ENCODE assay signal across 8 cellular contexts in genomic region chr2:238425979-238426567, GRCh38. TPM values are rescaled to one million over a fixed set of nuclear protein-coding genes. Genes with fewer than 3 reads are reported as not detected.
A peak's percentile ranks its signal among the peaks of the same experiment; 100 is the strongest.
DNase-seq lines count a peak whose midpoint lies in the region; ATAC-seq and TF ChIP-seq lines count a peak whose summit lies in the region.

No MANE protein-coding gene starts in this region.

- no peaks in the 10 kb centered on the region for H3K27me3 ChIP-seq in cardiac muscle cell
- no peaks in the 10 kb centered on the region for H3K27me3 ChIP-seq in iPS-15b (ENCODE audit: control insufficient read depth, insufficient read depth, low read length)
- H3K27me3 ChIP-seq in skeletal muscle tissue (ENCODE audit: control insufficient read depth in 3 of 3, insufficient read depth in 3 of 3, low read length in 3 of 3) = peaks cover 0 to 3% (median 3%) of the 10 kb centered on the region in 3 donors

- DNase-seq in cardiac muscle cell (ENCODE audit: low read depth in 1 of 2, low spot score in 1 of 2) (peak; percentile 32 to 85), Right ventricle myocardium inferior (ENCODE audit: missing footprints) (no peak), NCI-H2227 (lab: John Stamatoyannopoulos, UW; ENCODE audit: unreplicated experiment) (peak; percentile 61), amniotic epithelial cell (ENCODE audit: low read depth) (peak; percentile 71)

- TF ChIP-seq CTCF in cardiac muscle cell (IDR thresholded peaks at IDR 0.05; ENCODE audit: low read depth, low read length) = no peak

- peaks cover 18% of the 10 kb centered on the region for H3K4me1 ChIP-seq in cardiac muscle cell (ENCODE audit: low read depth)
- peaks cover 7% of the 10 kb centered on the region for H3K4me1 ChIP-seq in iPS-15b (ENCODE audit: control insufficient read depth, insufficient read depth, low read length)
- H3K4me1 ChIP-seq in skeletal muscle tissue (ENCODE audit: control insufficient read depth in 3 of 3, insufficient read depth in 3 of 3, low read length in 3 of 3) = peaks cover 17 to 33% (median 18%) of the 10 kb centered on the region in 3 donors

- H3K27ac ChIP-seq in cardiac muscle cell (peak overlapping the region; percentile 84), skeletal muscle tissue (ENCODE audit: low read depth, low read length) (peak overlapping the region; percentile 83)

- peak overlapping the region; percentile 89 for H3K4me3 ChIP-seq in cardiac muscle cell
- H3K4me3 ChIP-seq in iPS-15b (ENCODE audit: low read depth, low read length) = peak overlapping the region; percentile 98
- H3K4me3 ChIP-seq in skeletal muscle tissue (ENCODE audit: low read length in 3 of 3) = peak overlapping the region; percentile 77 to 91 (median 88)

- intact Hi-C loops in Right ventricle myocardium inferior (cut with DNase I) = no loop called here

- H3K36me3 ChIP-seq in cardiac muscle cell = no peaks in the 10 kb centered on the region
- no peaks in the 10 kb centered on the region for H3K36me3 ChIP-seq in iPS-15b (ENCODE audit: control insufficient read depth, insufficient read depth, low read length)
- H3K36me3 ChIP-seq in skeletal muscle tissue (ENCODE audit: control insufficient read depth in 3 of 3, insufficient read depth in 3 of 3, low read length in 3 of 3) = peaks cover 0 to 5% (median 0%) of the 10 kb centered on the region in 3 donors

- ATAC-seq in Right ventricle myocardium inferior = no peak
- peak; percentile 9 for ATAC-seq in HG02798 (IDR thresholded peaks at IDR 0.05; ENCODE audit: poor library complexity, unreplicated experiment)
- no peak for ATAC-seq in HG03469 (IDR thresholded peaks at IDR 0.05; ENCODE audit: unreplicated experiment)

- no peaks in the 10 kb centered on the region for H3K9me3 ChIP-seq in cardiac muscle cell (ENCODE audit: low read depth)
- H3K9me3 ChIP-seq in iPS-15b (ENCODE audit: control insufficient read depth, insufficient read depth, low read length) = no peaks in the 10 kb centered on the region
- H3K9me3 ChIP-seq in skeletal muscle tissue (ENCODE audit: control insufficient read depth in 3 of 3, low read length in 3 of 3) = no peaks in the 10 kb centered on the region

- peak overlapping the region; percentile 90 for H3K9ac ChIP-seq in iPS-15b (ENCODE audit: low read depth, low read length)
- peak overlapping the region; percentile 83 to 91 (median 90) for H3K9ac ChIP-seq in skeletal muscle tissue (ENCODE audit: low read depth in 1 of 3, low read length in 3 of 3)

RNA-seq across cellular contexts. Expression of gene ASB1, which starts 0.7 kb away (rescaled TPM):
- total RNA-seq in cardiac muscle cell (15.6 and 16.7 TPM in 2 replicates), Right ventricle myocardium inferior (57.5 TPM), skeletal muscle tissue (26.6 TPM)
- 16.7 and 25.6 TPM in 2 replicates for polyA plus RNA-seq in cardiac muscle cell
